In the genomic region with DNA sequence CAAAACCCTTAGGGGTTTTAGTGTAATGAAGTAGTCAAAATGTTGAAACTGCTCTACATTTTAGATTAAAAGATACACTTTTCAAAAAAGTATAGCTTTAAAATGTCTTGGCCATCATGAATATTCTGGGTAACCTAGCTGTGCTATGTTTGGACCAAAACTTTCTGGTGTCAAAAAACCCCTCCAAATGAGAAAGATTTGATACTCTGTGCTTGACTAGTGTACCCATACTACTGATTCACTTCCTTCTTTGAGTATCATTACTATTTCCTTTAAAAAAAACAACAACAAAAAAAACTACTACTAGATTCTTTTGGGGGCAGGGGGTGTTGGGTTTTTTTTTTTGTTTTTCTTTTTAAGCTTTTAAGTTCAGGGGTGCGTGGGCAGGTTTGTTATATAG, we compare ENCODE assay signal across 1 cellular context.
TF ChIP-seq lines count a peak whose summit lies in the region.

No MANE protein-coding gene starts in this region.

TF ChIP-seq in endothelial cell of umbilical vein, 7 proteins besides CTCF, POLR2A, EP300 and RAD21:
- TF ChIP-seq FOS (IDR thresholded peaks at IDR 0.05; ENCODE audit: borderline replicate concordance, insufficient read depth, low read length) (peak; percentile 22), GATA2 (IDR thresholded peaks at IDR 0.05; ENCODE audit: insufficient read depth, insufficient read length, low read depth, low read length) (no peak), MYC (IDR thresholded peaks at IDR 0.05; ENCODE audit: low read depth, low read length) (no peak), POLR2AphosphoS5 (IDR thresholded peaks at IDR 0.05; ENCODE audit: insufficient read depth, low read depth, low read length) (no peak)
- TF ChIP-seq, protein P1, sequence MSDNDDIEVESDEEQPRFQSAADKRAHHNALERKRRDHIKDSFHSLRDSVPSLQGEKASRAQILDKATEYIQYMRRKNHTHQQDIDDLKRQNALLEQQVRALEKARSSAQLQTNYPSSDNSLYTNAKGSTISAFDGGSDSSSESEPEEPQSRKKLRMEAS (IDR thresholded peaks at IDR 0.05; ENCODE audit: insufficient read depth, insufficient read length) = no peak
